Comparison of ENCODE assay signal across 8 cellular contexts in genomic region chr4:187606581-187606980, GRCh38.
DNase-seq lines count a peak whose midpoint lies in the region; ATAC-seq and TF ChIP-seq lines count a peak whose summit lies in the region.

No MANE protein-coding gene starts in this region.

- H3K36me3 ChIP-seq in MM.1S (replicated peaks; ENCODE audit: insufficient read depth, low read length), result no peaks in the 10 kb centered on the region
- H3K36me3 ChIP-seq in ascending aorta, result no peaks in the 10 kb centered on the region
- H3K36me3 ChIP-seq in upper lobe of left lung, result no peaks in the 10 kb centered on the region

- H3K27me3 ChIP-seq in MM.1S (replicated peaks; ENCODE audit: insufficient read depth, low read length), result no peaks in the 10 kb centered on the region
- no peaks in the 10 kb centered on the region for H3K27me3 ChIP-seq in ascending aorta
- no peaks in the 10 kb centered on the region for H3K27me3 ChIP-seq in upper lobe of left lung

- H3K27ac ChIP-seq in MM.1S (ENCODE audit: low read length) (no peak overlapping the region), ascending aorta (no peak overlapping the region), upper lobe of left lung (no peak overlapping the region)

- intact Hi-C loops in ascending aorta (cut with DNase I), result loop anchor here (2.0 to 5.0 kb wide), 3 partner anchors 766 to 1596 kb away; no protein-coding TSS in a partner anchor

- TF ChIP-seq EP300 in upper lobe of left lung (IDR thresholded peaks at IDR 0.05), result no peak

- WGBS in upper lobe of left lung, 2 donors, result 10 to 14% methylated on average over 1 of the region's 1 CpG

- no peak overlapping the region for H3K4me2 ChIP-seq in MM.1S (ENCODE audit: low read depth, low read length)

- no peak for TF ChIP-seq POLR2A in upper lobe of left lung (IDR thresholded peaks at IDR 0.05)

- DNase-seq in DMS 273 (lab: John Stamatoyannopoulos, UW; ENCODE audit: unreplicated experiment) (peak; percentile 63), MM.1S (peak; percentile 46), ascending aorta (ENCODE audit: low spot score in 2 of 2) (no peak), iPS-NIHi7 (ENCODE audit: extremely low spot score) (peak; percentile 79), upper lobe of left lung (peak in 1 of 2 donors; percentile 32)

- no peaks in the 10 kb centered on the region for H3K9me3 ChIP-seq in MM.1S (replicated peaks; ENCODE audit: insufficient read depth, low read length)
- H3K9me3 ChIP-seq in ascending aorta, result no peaks in the 10 kb centered on the region
- H3K9me3 ChIP-seq in upper lobe of left lung, result no peaks in the 10 kb centered on the region

- no peaks in the 10 kb centered on the region for H3K4me1 ChIP-seq in MM.1S (ENCODE audit: low read length)
- peaks cover 0 to 6% of the 10 kb centered on the region in 2 donors for H3K4me1 ChIP-seq in ascending aorta
- H3K4me1 ChIP-seq in upper lobe of left lung, result peaks cover 0 to 9% (median 4%) of the 10 kb centered on the region in 4 donors

- H3F3A ChIP-seq in MM.1S (ENCODE audit: insufficient read depth, low read length), result no peaks in the 10 kb centered on the region

- no peaks in the 10 kb centered on the region for H3K9me2 ChIP-seq in MM.1S (replicated peaks; ENCODE audit: insufficient read depth, low read length)

- peak; percentile 92 for TF ChIP-seq CTCF in MM.1S (IDR thresholded peaks at IDR 0.05; ENCODE audit: low read length)
- TF ChIP-seq CTCF in ascending aorta (IDR thresholded peaks at IDR 0.05), result peak; percentile 41 to 83 (median 66)
- peak; percentile 71 to 80 (median 78) for TF ChIP-seq CTCF in upper lobe of left lung (IDR thresholded peaks at IDR 0.05)

- no peak overlapping the region for H2AFZ ChIP-seq in MM.1S (ENCODE audit: low read length)

- peak; percentile 69 for ATAC-seq in GM19023 (IDR thresholded peaks at IDR 0.05; ENCODE audit: unreplicated experiment)
- peak in 1 of 2 donors; percentile 80 for ATAC-seq in upper lobe of left lung (ENCODE audit: low FRiP score in 2 of 2)
- ATAC-seq in GM18517 (IDR thresholded peaks at IDR 0.05; ENCODE audit: unreplicated experiment), result no peak
- no peak for ATAC-seq in HG02571 (IDR thresholded peaks at IDR 0.05; ENCODE audit: unreplicated experiment)

- H3K79me2 ChIP-seq in MM.1S (ENCODE audit: low read length), result no peaks in the 10 kb centered on the region

- no peak overlapping the region for H3K9ac ChIP-seq in MM.1S (ENCODE audit: low read length)

- H4K20me1 ChIP-seq in MM.1S (ENCODE audit: insufficient read depth, low read length), result no peaks in the 10 kb centered on the region

- H3K4me3 ChIP-seq in MM.1S (ENCODE audit: low read length) (no peak overlapping the region), ascending aorta (no peak overlapping the region), upper lobe of left lung (no peak overlapping the region)

Comparison
In these comparisons a context has a peak if more than half of its experiments do, and no peak if none do; other contexts are left out.
1. DNase-seq: peak in DMS 273 (single experiment), MM.1S (single experiment) and iPS-NIHi7 (single experiment); none in ascending aorta (0 of 2).
2. Peak in every context shown above with its lines, with median percentiles within 50 percentile points of each other: CTCF ChIP-seq.